In the genomic region with DNA sequence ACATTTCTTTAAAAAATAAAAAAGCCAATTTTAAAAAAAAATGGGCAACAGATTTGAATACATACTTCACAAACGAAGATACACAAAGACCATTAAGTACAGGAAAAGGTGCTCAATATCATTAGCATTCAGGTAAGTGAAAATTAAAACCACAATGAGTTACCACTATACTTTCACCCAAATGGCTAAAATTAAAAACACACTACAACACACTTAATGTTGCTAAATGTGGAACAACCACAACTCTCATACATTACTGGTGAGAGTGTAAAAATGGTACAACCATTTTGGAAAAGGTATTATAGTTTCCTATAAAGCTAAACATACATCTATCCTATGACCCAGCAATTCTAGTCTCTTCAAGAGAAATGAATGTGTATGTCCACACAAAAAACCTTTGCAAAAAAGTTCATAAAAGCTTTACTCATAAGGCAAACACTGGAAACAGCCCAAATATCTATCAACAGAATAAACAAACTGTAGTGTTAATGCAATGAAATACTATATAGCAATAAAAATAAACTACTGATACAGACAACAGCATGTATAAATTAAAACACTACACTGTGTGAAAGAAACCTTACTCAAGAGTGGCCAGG, we compare ENCODE assay signal across 2 cellular contexts.
TF ChIP-seq lines count a peak whose summit lies in the region.

No MANE protein-coding gene starts in this region.

TF ChIP-seq in IMR-90, 13 proteins besides CTCF, POLR2A, EP300 and RAD21:
- TF ChIP-seq CEBPB (IDR thresholded peaks at IDR 0.05; ENCODE audit: low read depth, low read length): no peak
- no peak for TF ChIP-seq FOS (IDR thresholded peaks at IDR 0.05; ENCODE audit: low read depth, low read length)
- no peak for TF ChIP-seq MXI1 (IDR thresholded peaks at IDR 0.05; ENCODE audit: borderline replicate concordance, low read depth, low read length)
- no peak for TF ChIP-seq RCOR1 (IDR thresholded peaks at IDR 0.05; ENCODE audit: insufficient replicate concordance, low read length)
- TF ChIP-seq MAZ (IDR thresholded peaks at IDR 0.05; ENCODE audit: borderline replicate concordance, low read depth, low read length): no peak
TF ChIP-seq in IMR-90: peak in this region for 0.

TF ChIP-seq in WTC11, 78 proteins besides CTCF, POLR2A, EP300 and RAD21:
- no peak for TF ChIP-seq NFE2L1 (CRISPR knock-in tag; IDR thresholded peaks at IDR 0.05)
